In genomic region chr18:13746636-13747035, GRCh38 we compare ENCODE assay signal across 27 cellular contexts.
"Had no signal": no experiment of that assay in that cellular context is flagged by ENCODE, and none has a peak within 500 bp of the region (broad histone marks: within the 10 kb centered on the region; RNA-seq: fewer than 3 reads in every experiment).

No MANE protein-coding gene starts in this region.

- H3K27me3 ChIP-seq: SJCRH30 had no signal

- H3K4me1 ChIP-seq: SJCRH30 had no signal

- H3K9ac ChIP-seq: SK-N-SH had no signal

- DNase-seq: activated CD4-positive, alpha-beta memory T cell treated with anti-CD3 and anti-CD28 coated beads for 36 hours; activated CD4-positive, alpha-beta T cell treated with anti-CD3 and anti-CD28 coated beads, Interleukin-2, amount 10 ng/mL, durations not matched to agents 7 days and 5 days; activated CD4-positive, CD25-positive, alpha-beta regulatory T cell; activated CD8-positive, alpha-beta memory T cell treated with anti-CD3 and anti-CD28 coated beads for 24 hours; activated effector memory CD4-positive, alpha-beta T cell treated with anti-CD3 and anti-CD28 coated beads, Interleukin-2, amount 50 U/mL, for 16 hours; activated naive CD4-positive, alpha-beta T cell treated with Interleukin-2 at 50 U/mL for 16 hours; activated T-cell treated with anti-CD3 and anti-CD28 coated beads, Interleukin-2, amount 50 U/mL, for 4 hours; amygdala; KG1; MV-4-11; NCI-H1092 treated with DMSO at 0.1 percent for 48 hours; NCI-H1417 treated with DMSO at 0.1 percent for 48 hours; NCI-H1694; NCI-H2029; NCI-H2107; NCI-H345; NCI-H510A treated with DMSO at 0.1 percent for 48 hours; NCI-H69; NK-92 treated with Interleukin-12 subunit alpha and Interleukin-12 subunit beta, amount 100 ng/mL, for 24 hours; OCI-M1; Right ventricle myocardium superior; SJCRH30; SK-N-SH; T-helper 1 cell had no signal

- H3K9me3 ChIP-seq: SJCRH30, SK-N-SH had no signal

- H3K27ac ChIP-seq: RWPE1, SJCRH30, VCaP had no signal

- H3K4me2 ChIP-seq: SK-N-SH had no signal

- H3K4me3 ChIP-seq: SJCRH30 had no signal

- H3K9me2 ChIP-seq: SK-N-SH had no signal

- ATAC-seq: activated T-cell treated with anti-CD3 and anti-CD28 coated beads, Interleukin-2, amount 50 U/mL, for 4 hours; Panc1 had no signal
